Comparison of ENCODE assay signal across 34 cellular contexts in the genomic region with DNA sequence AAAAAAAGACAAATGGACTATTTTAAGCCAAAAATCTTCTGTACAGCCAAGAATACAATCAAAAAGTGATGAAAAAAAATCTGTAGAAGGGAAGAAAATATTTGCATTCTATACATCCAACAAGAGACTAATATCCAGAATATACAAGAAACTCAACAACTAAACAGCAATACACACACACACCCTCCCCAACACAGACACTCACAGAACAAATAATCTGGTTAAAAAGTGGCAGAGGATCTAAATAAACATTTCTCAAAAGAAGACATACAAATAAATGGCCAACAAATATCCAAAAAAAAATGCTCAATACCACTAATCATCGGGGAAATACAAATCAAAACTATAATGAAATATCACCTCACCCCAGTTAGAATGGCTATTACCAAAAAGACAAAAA.
"Had no signal": no experiment of that assay in that cellular context is flagged by ENCODE, and none has a peak within 500 bp of the region (broad histone marks: within the 10 kb centered on the region; RNA-seq: fewer than 3 reads in every experiment).

No MANE protein-coding gene starts in this region.

- H3K9me3 ChIP-seq: MG63 had no signal

- H3K4me3 ChIP-seq: MG63 had no signal

- DNase-seq: Karpas-422, Kasumi-1, MG63, MM.1S, MV-4-11, NCI-H1048, NCI-H1092, NCI-H1092 treated with DMSO at 0.1 percent for 48 hours, NCI-H1105, NCI-H1105 treated with DMSO at 0.1 percent for 48 hours, NCI-H1417, NCI-H1417 treated with DMSO at 0.1 percent for 48 hours, NCI-H1436, NCI-H1436 treated with DMSO at 0.1 percent for 48 hours, NCI-H146, NCI-H1694, NCI-H1694 treated with DMSO at 0.1 percent for 48 hours, NCI-H187, NCI-H187 treated with DMSO at 0.1 percent for 48 hours, NCI-H1930, NCI-H2029, NCI-H2029 treated with DMSO at 0.1 percent for 48 hours, NCI-H2081, NCI-H2081 treated with DMSO at 0.1 percent for 48 hours, NCI-H2107, NCI-H2171, NCI-H2171 treated with DMSO at 0.1 percent for 48 hours, NCI-H2227 treated with DMSO at 0.1 percent for 48 hours, NCI-H226, NCI-H345, NCI-H446, NCI-H446 treated with DMSO at 0.1 percent for 48 hours, NCI-H510A, NCI-H510A treated with DMSO at 0.1 percent for 48 hours had no signal

- H3K36me3 ChIP-seq: MG63 had no signal

- H3K27me3 ChIP-seq: MG63 had no signal
